ENCODE assay signal across 16 cellular contexts in the genomic region with DNA sequence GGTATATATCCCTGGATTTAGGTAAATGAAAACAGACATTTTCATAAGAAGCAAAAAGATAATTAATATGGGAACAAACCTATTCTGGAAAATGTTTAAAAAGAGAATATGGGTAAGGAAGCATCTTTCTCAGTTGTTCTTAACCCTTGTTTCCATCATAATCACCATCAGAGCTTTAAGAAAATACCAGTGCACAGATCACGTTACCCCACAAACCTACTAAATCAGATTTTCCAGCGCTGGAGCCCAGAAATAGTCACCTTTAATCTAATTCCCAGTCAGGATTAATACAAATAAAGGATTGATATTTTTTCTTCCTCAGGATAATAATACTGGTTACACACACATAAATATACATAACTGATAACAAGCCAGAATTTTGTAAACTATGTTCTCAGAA. TPM values are rescaled to one million over a fixed set of nuclear protein-coding genes. Genes with fewer than 3 reads are reported as not detected.
DNase-seq lines count a peak whose midpoint lies in the region; TF ChIP-seq lines count a peak whose summit lies in the region.
"Had no signal": no experiment of that assay in that cellular context is flagged by ENCODE, and none has a peak within 500 bp of the region (broad histone marks: within the 10 kb centered on the region; RNA-seq: fewer than 3 reads in every experiment).

No MANE protein-coding gene starts in this region.

- H3K27ac Mint-ChIP-seq in T-helper 1 cell treated with Interleukin-12 subunit alpha and Interleukin-12 subunit beta and Interleukin-4 antibody, amounts not matched to agents 30 μg/mL and 1 μg/mL, for 36 hours, result peak overlapping the region; percentile 91
- H3K27ac Mint-ChIP-seq in activated naive CD8-positive, alpha-beta T cell treated with anti-CD3 and anti-CD28 coated beads for 36 hours, result peak overlapping the region; percentile 92

- peaks cover 25% of the 10 kb centered on the region for H3K36me3 Mint-ChIP-seq in T-helper 1 cell treated with Interleukin-12 subunit alpha and Interleukin-12 subunit beta and Interleukin-4 antibody, amounts not matched to agents 30 μg/mL and 1 μg/mL, for 36 hours (ENCODE audit: low read depth)
- H3K36me3 Mint-ChIP-seq in activated naive CD8-positive, alpha-beta T cell treated with anti-CD3 and anti-CD28 coated beads for 36 hours, result peaks cover 42% of the 10 kb centered on the region

- peak overlapping the region; percentile 76 for H3K4me3 Mint-ChIP-seq in T-helper 1 cell treated with Interleukin-12 subunit alpha and Interleukin-12 subunit beta and Interleukin-4 antibody, amounts not matched to agents 30 μg/mL and 1 μg/mL, for 36 hours
- H3K4me3 Mint-ChIP-seq in activated naive CD8-positive, alpha-beta T cell treated with anti-CD3 and anti-CD28 coated beads for 36 hours, result peak overlapping the region; percentile 20

- TF ChIP-seq CTCF in NB4 (IDR thresholded peaks at IDR 0.05; ENCODE audit: low read depth, low read length) (no peak), neutrophil (IDR thresholded peaks at IDR 0.05) (no peak)

- no peaks in the 10 kb centered on the region for H3K27me3 Mint-ChIP-seq in T-helper 1 cell treated with Interleukin-12 subunit alpha and Interleukin-12 subunit beta and Interleukin-4 antibody, amounts not matched to agents 30 μg/mL and 1 μg/mL, for 36 hours (ENCODE audit: low read depth)
- no peaks in the 10 kb centered on the region for H3K27me3 Mint-ChIP-seq in activated naive CD8-positive, alpha-beta T cell treated with anti-CD3 and anti-CD28 coated beads for 36 hours

- peaks cover 56% of the 10 kb centered on the region for H3K4me1 Mint-ChIP-seq in T-helper 1 cell treated with Interleukin-12 subunit alpha and Interleukin-12 subunit beta and Interleukin-4 antibody, amounts not matched to agents 30 μg/mL and 1 μg/mL, for 36 hours (ENCODE audit: low read depth)
- H3K4me1 Mint-ChIP-seq in activated naive CD8-positive, alpha-beta T cell treated with anti-CD3 and anti-CD28 coated beads for 36 hours, result peaks cover 80% of the 10 kb centered on the region

- H3K4me3 ChIP-seq in NB4 (ENCODE audit: low read depth, low read length), result peak overlapping the region; percentile 32
- peak overlapping the region; percentile 45 to 46 for H3K4me3 ChIP-seq in neutrophil (ENCODE audit: low read depth in 1 of 2, low read length in 1 of 2)
- H3K4me3 ChIP-seq: sigmoid colon, tibial nerve had no signal

- no peak for DNase-seq in T-helper 1 cell
- no peak for DNase-seq in NB4 (ENCODE audit: low read depth)
- no peak for DNase-seq in activated naive CD8-positive, alpha-beta T cell treated with anti-CD3 and anti-CD28 coated beads for 36 hours
- no peak for DNase-seq in SK-N-DZ (ENCODE audit: low spot score)
- no peak for DNase-seq in effector CD4-positive, alpha-beta T cell
- no peak for DNase-seq in NCI-H187 treated with DMSO at 0.1 percent for 48 hours (lab: John Stamatoyannopoulos, UW)
- DNase-seq: activated CD4-positive, CD25-positive, alpha-beta regulatory T cell treated with anti-CD3 and anti-CD28 coated beads, Interleukin-2, amount 50 U/mL, for 72 hours; NCI-H1417 treated with DMSO at 0.1 percent for 48 hours; NCI-H524 treated with DMSO at 0.1 percent for 48 hours; SIG-M5; sigmoid colon had no signal

- H3K9me3 ChIP-seq in neutrophil, result no peaks in the 10 kb centered on the region
- H3K9me3 ChIP-seq: sigmoid colon, tibial nerve had no signal

- H3K36me3 ChIP-seq in neutrophil, result peaks cover 17% of the 10 kb centered on the region
- H3K36me3 ChIP-seq: sigmoid colon, tibial nerve had no signal

- no peak for TF ChIP-seq POLR2A in NB4 (IDR thresholded peaks at IDR 0.05; ENCODE audit: extremely low read depth, insufficient read length)

- no peaks in the 10 kb centered on the region for H3K27me3 ChIP-seq in neutrophil
- H3K27me3 ChIP-seq: sigmoid colon, tibial nerve had no signal

- no peaks in the 10 kb centered on the region for H3K9me3 Mint-ChIP-seq in T-helper 1 cell treated with Interleukin-12 subunit alpha and Interleukin-12 subunit beta and Interleukin-4 antibody, amounts not matched to agents 30 μg/mL and 1 μg/mL, for 36 hours
- H3K9me3 Mint-ChIP-seq in activated naive CD8-positive, alpha-beta T cell treated with anti-CD3 and anti-CD28 coated beads for 36 hours, result no peaks in the 10 kb centered on the region

- H3K4me1 ChIP-seq in neutrophil (ENCODE audit: control insufficient read depth in 1 of 2, insufficient read depth in 1 of 2, low read depth in 1 of 2, low read length in 1 of 2), result peaks cover 91 to 99% of the 10 kb centered on the region in 2 experiments
- H3K4me1 ChIP-seq: sigmoid colon had no signal

- H3K27ac ChIP-seq in neutrophil, result peak overlapping the region; percentile 97
- H3K27ac ChIP-seq: 22Rv1 had no signal

RNA-seq across cellular contexts. Expression of a gene that starts 44.6 kb away (rescaled TPM):
- total RNA-seq in activated naive CD8-positive, alpha-beta T cell treated with anti-CD3 and anti-CD28 coated beads for 36 hours, result 100 to 1,000 TPM; 421 to 422 TPM
- not detected in 2 replicates for polyA plus RNA-seq in SK-N-DZ (2014; cell fraction: cytosol; rRNA removed)
- 0.44 TPM in 1 of 2 replicates, not detected in the other for polyA plus RNA-seq in SK-N-DZ (2014; cell fraction: nucleus; rRNA removed)
- total RNA-seq: dermis microvascular lymphatic vessel endothelial cell had no signal
